21 cellular contexts compared by ENCODE assay signal in genomic region chr7:18504965-18505364, GRCh38. TPM values are rescaled to one million over a fixed set of nuclear protein-coding genes. Genes with fewer than 3 reads are reported as not detected.
DNase-seq lines count a peak whose midpoint lies in the region; FAIRE-seq and TF ChIP-seq lines count a peak whose summit lies in the region.
"Had no signal": no experiment of that assay in that cellular context is flagged by ENCODE, and none has a peak within 500 bp of the region (broad histone marks: within the 10 kb centered on the region; RNA-seq: fewer than 3 reads in every experiment).

No MANE protein-coding gene starts in this region.

- peak overlapping the region; percentile 51; the same call in 1 of the 2 replicates for H3K4me3 ChIP-seq in BLaER1
- no peak overlapping the region for H3K4me3 ChIP-seq in OCI-LY3 (ENCODE audit: low read length)
- H3K4me3 ChIP-seq in esophagus muscularis mucosa, result no peak overlapping the region
- no peak overlapping the region for H3K4me3 ChIP-seq in tibial nerve
- H3K4me3 ChIP-seq: hepatocyte, right atrium auricular region, transverse colon had no signal

- 85% methylated on average over 3 of the region's 3 CpGs for WGBS in esophagus muscularis mucosa
- WGBS in tibial nerve, 2 donors, result 80 to 86% methylated on average over 3 of the region's 3 CpGs

- H3K27me3 ChIP-seq in BLaER1 (no peaks in the 10 kb centered on the region), OCI-LY3 (ENCODE audit: low read depth, low read length) (no peaks in the 10 kb centered on the region), esophagus muscularis mucosa (no peaks in the 10 kb centered on the region), tibial nerve (no peaks in the 10 kb centered on the region)
- H3K27me3 ChIP-seq: hepatocyte, right atrium auricular region, transverse colon had no signal

- DNase-seq in GM19239 (ENCODE audit: insufficient read length, low spot score), result no peak
- DNase-seq in cerebellar cortex (ENCODE audit: low spot score), result peak; percentile 42
- no peak for DNase-seq in HTR-8/SVneo (ENCODE audit: insufficient read length, low spot score)
- DNase-seq in esophagus muscularis mucosa (ENCODE audit: extremely low spot score), result no peak
- DNase-seq in tibial nerve (ENCODE audit: low spot score in 2 of 2), result no peak
- no peak for DNase-seq in DMS79 treated with DMSO at 0.1 percent for 48 hours (lab: John Stamatoyannopoulos, UW)
- DNase-seq: activated CD4-positive, alpha-beta memory T cell treated with anti-CD3 and anti-CD28 coated beads for 36 hours; activated effector memory CD4-positive, alpha-beta T cell treated with Interleukin-2 at 50 U/mL for 16 hours; activated naive CD8-positive, alpha-beta T cell treated with anti-CD3 and anti-CD28 coated beads for 36 hours; cerebellar nuclear complex; immature natural killer cell; naive thymus-derived CD8-positive, alpha-beta T cell; NCI-H1417 treated with DMSO at 0.1 percent for 48 hours; stimulated activated CD4-positive, alpha-beta T cell treated with anti-CD3 and anti-CD28 coated beads, Interleukin-4, amount 100 ng/mL, for 4 hours; transverse colon had no signal

- H3K27ac ChIP-seq in BLaER1, result peak overlapping the region; percentile 63
- peak overlapping the region; percentile 91 for H3K27ac ChIP-seq in OCI-LY3 (ENCODE audit: low read length)
- H3K27ac ChIP-seq in esophagus muscularis mucosa (replicated peaks in 1 of 4), result no peak overlapping the region
- no peak overlapping the region for H3K27ac ChIP-seq in tibial nerve
- H3K27ac ChIP-seq: epithelial cell of prostate, hepatocyte had no signal

- H4K20me1 ChIP-seq in BLaER1 (no peaks in the 10 kb centered on the region), OCI-LY3 (ENCODE audit: insufficient read depth, low read length) (no peaks in the 10 kb centered on the region)

- H3K36me3 ChIP-seq in BLaER1, result peaks cover 27% of the 10 kb centered on the region; the same call in 1 of the 2 replicates
- no peaks in the 10 kb centered on the region for H3K36me3 ChIP-seq in OCI-LY3 (replicated peaks; ENCODE audit: low read depth, low read length)
- no peaks in the 10 kb centered on the region for H3K36me3 ChIP-seq in esophagus muscularis mucosa
- H3K36me3 ChIP-seq in tibial nerve, result no peaks in the 10 kb centered on the region
- H3K36me3 ChIP-seq: right atrium auricular region, transverse colon had no signal

- H3K4me1 ChIP-seq in BLaER1 (peaks cover 99% of the 10 kb centered on the region), OCI-LY3 (ENCODE audit: low read length) (peaks cover 92% of the 10 kb centered on the region), esophagus muscularis mucosa (peaks cover 13 to 24% (median 19%) of the 10 kb centered on the region in 4 donors), tibial nerve (peaks cover 0 to 12% (median 7%) of the 10 kb centered on the region in 4 donors)

- intact Hi-C loops in esophagus muscularis mucosa (cut with DNase I), result no loop called here

- TF ChIP-seq POLR2A in esophagus muscularis mucosa (IDR thresholded peaks at IDR 0.05; ENCODE audit: low read depth) (no peak), tibial nerve (IDR thresholded peaks at IDR 0.05) (no peak)

- TF ChIP-seq CTCF in OCI-LY3 (IDR thresholded peaks at IDR 0.05; ENCODE audit: low read depth, low read length), result no peak
- no peak for TF ChIP-seq CTCF in esophagus muscularis mucosa (IDR thresholded peaks at IDR 0.05)
- no peak for TF ChIP-seq CTCF in tibial nerve (IDR thresholded peaks at IDR 0.05)

- H3K9me3 ChIP-seq in BLaER1 (no peaks in the 10 kb centered on the region), OCI-LY3 (ENCODE audit: insufficient read depth, low read length) (no peaks in the 10 kb centered on the region), esophagus muscularis mucosa (no peaks in the 10 kb centered on the region), tibial nerve (no peaks in the 10 kb centered on the region)
- H3K9me3 ChIP-seq: right atrium auricular region, transverse colon had no signal

- peak; percentile 56 for FAIRE-seq in GM19239 (lab: Jason Lieb, UNC)
- FAIRE-seq in HTR-8/SVneo (lab: Jason Lieb, UNC), result no peak
- FAIRE-seq: astrocyte had no signal

- H3K4me2 ChIP-seq in BLaER1 (peak overlapping the region; percentile 82), OCI-LY3 (ENCODE audit: low read length) (peak overlapping the region; percentile 54)
- H3K4me2 ChIP-seq: hepatocyte had no signal

- H2AFZ ChIP-seq in OCI-LY3 (ENCODE audit: low read depth, low read length), result 0 out of 2 replicates have a peak overlapping the region, but pooled peaks have one; percentile 9
- H2AFZ ChIP-seq: hepatocyte had no signal

- H3K9ac ChIP-seq in BLaER1 (peak overlapping the region; percentile 57; the same call in 1 of the 2 replicates), OCI-LY3 (ENCODE audit: low read length) (peak overlapping the region; percentile 64)

- no peak for TF ChIP-seq EP300 in esophagus muscularis mucosa (IDR thresholded peaks at IDR 0.05)
- TF ChIP-seq EP300 in tibial nerve (IDR thresholded peaks at IDR 0.05), result no peak

- peaks cover 16% of the 10 kb centered on the region; the same call in 1 of the 2 replicates for H3K79me2 ChIP-seq in OCI-LY3 (ENCODE audit: low read length)
- H3K79me2 ChIP-seq: hepatocyte had no signal

RNA-seq across cellular contexts. Expression of gene HDAC9, which starts 9.4 kb away (rescaled TPM):
- total RNA-seq in esophagus muscularis mucosa (100 to 1,000 TPM in 2 of 4 donors, 10 to 100 TPM in 2; 63.0 to 130 (median 107) TPM), tibial nerve (10 to 100 TPM; 10.3 to 48.4 (median 12.2) TPM)

Comparison
In these comparisons a context has a peak if more than half of its experiments do, and no peak if none do; other contexts are left out.
1. H3K27ac ChIP-seq: peak in BLaER1 (single experiment) and OCI-LY3 (single experiment); none in esophagus muscularis mucosa (0 of 4) and tibial nerve (0 of 4).